In genomic region chr9:34045903-34046302, GRCh38 we compare ENCODE assay signal across 21 cellular contexts. TPM values are rescaled to one million over a fixed set of nuclear protein-coding genes. Genes with fewer than 3 reads are reported as not detected.
DNase-seq lines count a peak whose midpoint lies in the region; ATAC-seq and TF ChIP-seq lines count a peak whose summit lies in the region.
"Had no signal": no experiment of that assay in that cellular context is flagged by ENCODE, and none has a peak within 500 bp of the region (broad histone marks: within the 10 kb centered on the region; RNA-seq: fewer than 3 reads in every experiment).

No MANE protein-coding gene starts in this region.

- H3K27ac ChIP-seq in Panc1 (ENCODE audit: low read length) (peak overlapping the region; percentile 49; the same call in 1 of the 2 replicates), fibroblast of lung (ENCODE audit: insufficient read depth, low read length) (no peak overlapping the region), H9 (ENCODE audit: insufficient read length, low read depth, low read length) (no peak overlapping the region)
- H3K27ac ChIP-seq: coronary artery, tibial artery had no signal

- H3K36me3 Mint-ChIP-seq in activated naive CD4-positive, alpha-beta T cell treated with anti-CD3 and anti-CD28 coated beads, Interleukin-2, amount 50 U/mL, for 24 hours: no peaks in the 10 kb centered on the region
- peaks cover 15 to 22% of the 10 kb centered on the region in 2 donors for H3K36me3 Mint-ChIP-seq in activated naive CD4-positive, alpha-beta T cell treated with anti-CD3 and anti-CD28 coated beads, Interleukin-2, amount 50 U/mL, for 72 hours
- peaks cover 69% of the 10 kb centered on the region for H3K36me3 Mint-ChIP-seq in stimulated activated effector memory CD8-positive, alpha-beta T cell treated with anti-CD3 and anti-CD28 coated beads, Interleukin-12 subunit alpha, Interleukin-12 subunit beta, amount 100 ng/mL, for 72 hours
- H3K36me3 Mint-ChIP-seq in H9 (ENCODE audit: insufficient read depth in 1 of 3, low read depth in 3 of 3): peaks cover 12 to 28% (median 20%) of the 10 kb centered on the region in 3 experiments

- no peak overlapping the region for H4K5ac ChIP-seq in H9 (ENCODE audit: insufficient read length, low read depth, low read length)

- H3K79me2 ChIP-seq in fibroblast of lung (ENCODE audit: control insufficient read depth, insufficient read depth, low read length): peaks cover 68% of the 10 kb centered on the region
- peaks cover 50% of the 10 kb centered on the region; the same call in 1 of the 2 replicates for H3K79me2 ChIP-seq in H9 (ENCODE audit: insufficient read depth, low read length)

- no peak overlapping the region for H4K91ac ChIP-seq in H9 (ENCODE audit: insufficient read length, low read depth, low read length)

- no peak overlapping the region for H2AFZ ChIP-seq in fibroblast of lung (ENCODE audit: low read length)
- H2AFZ ChIP-seq in H9 (ENCODE audit: low read length): no peak overlapping the region

- H3K9me3 ChIP-seq in Panc1 (ENCODE audit: control insufficient read depth, insufficient read depth, low read depth, low read length): no peaks in the 10 kb centered on the region
- no peaks in the 10 kb centered on the region for H3K9me3 ChIP-seq in fibroblast of lung (ENCODE audit: control insufficient read depth, insufficient read depth, low read depth, low read length)
- no peaks in the 10 kb centered on the region for H3K9me3 ChIP-seq in H9 (ENCODE audit: control insufficient read depth, low read depth, low read length)
- H3K9me3 ChIP-seq: tibial artery had no signal

- CTCF ChIA-PET in Panc1 (lab: Charles Lee): interaction anchor here (0.6 to 1.2 kb wide), 2 partner anchors 36 to 122 kb away, joined by 3 to 10 read pairs; no protein-coding TSS in a partner anchor

- no peak overlapping the region for H2BK15ac ChIP-seq in H9 (ENCODE audit: low read depth, low read length)

- H2BK20ac ChIP-seq in H9 (ENCODE audit: low read depth, low read length, poor library complexity, severe bottlenecking): no peak overlapping the region

- intact Hi-C loops in Panc1 (cut with micrococcal nuclease; ENCODE audit: unreplicated experiment): no loop called here

- TF ChIP-seq CTCF in Panc1 (IDR thresholded peaks at IDR 0.05) (no peak), fibroblast of lung (conservative IDR thresholded peaks at IDR 0.05 in 1 of 2, IDR thresholded peaks at IDR 0.05 in 1 of 2; ENCODE audit: low read depth in 1 of 2, low read length in 2 of 2) (no peak), H9 (conservative IDR thresholded peaks at IDR 0.05) (no peak)

- H3K23ac ChIP-seq in H9 (ENCODE audit: insufficient read length, low read depth, low read length): no peak overlapping the region

- no peak overlapping the region for H3K14ac ChIP-seq in H9 (ENCODE audit: insufficient read depth, low read length)

- H3K27me3 ChIP-seq in Panc1 (ENCODE audit: control insufficient read depth, insufficient read depth, low read length) (no peaks in the 10 kb centered on the region), fibroblast of lung (ENCODE audit: control insufficient read depth, insufficient read depth, low read length) (no peaks in the 10 kb centered on the region), H9 (ENCODE audit: insufficient read depth, low read length) (no peaks in the 10 kb centered on the region)
- H3K27me3 ChIP-seq: tibial artery had no signal

- no peak for DNase-seq in activated naive CD4-positive, alpha-beta T cell treated with anti-CD3 and anti-CD28 coated beads, Interleukin-2, amount 50 U/mL, for 72 hours (ENCODE audit: low spot score in 2 of 2)
- DNase-seq in Panc1 (ENCODE audit: low read depth, low spot score): no peak
- no peak for DNase-seq in fibroblast of lung (ENCODE audit: low read depth in 2 of 2)
- no peak for DNase-seq in stimulated activated effector memory CD8-positive, alpha-beta T cell treated with anti-CD3 and anti-CD28 coated beads, Interleukin-12 subunit alpha, Interleukin-12 subunit beta, amount 100 ng/mL, for 72 hours (ENCODE audit: low spot score in 2 of 2)
- DNase-seq in DMS153 treated with DMSO at 0.1 percent for 48 hours (lab: John Stamatoyannopoulos, UW; ENCODE audit: unreplicated experiment): no peak
- DNase-seq in H9: no peak
- DNase-seq in foreskin melanocyte: no peak
- DNase-seq: activated CD4-positive, alpha-beta T cell treated with anti-CD3 and anti-CD28 coated beads for 36 hours; activated T-cell treated with anti-CD3 and anti-CD28 coated beads for 4 hours; erythroblast; hippocampal formation; left colon; naive B cell; NCI-H2081 treated with DMSO at 0.1 percent for 48 hours; retina; SHP77 treated with DMSO at 0.1 percent for 48 hours; stimulated activated CD4-positive, alpha-beta T cell treated with anti-CD3 and anti-CD28 coated beads, Interleukin-1b, Interleukin-23, amount 100 ng/mL, for 48 hours; T1000; tibial artery had no signal

- peaks cover 4% of the 10 kb centered on the region for H3K23me2 ChIP-seq in H9 (ENCODE audit: insufficient read length, low read depth, low read length, poor library complexity, severe bottlenecking)

- H3K4me3 ChIP-seq in Panc1 (ENCODE audit: low read depth in 2 of 2, low read length in 2 of 2) (peak overlapping the region; percentile 33 to 84), fibroblast of lung (replicated peaks in 1 of 4; ENCODE audit: control extremely low read depth in 1 of 4, insufficient read depth in 1 of 4, low read depth in 3 of 4, low read length in 4 of 4) (no peak overlapping the region)
- H3K4me3 ChIP-seq: coronary artery, tibial artery had no signal

- H3K4me3 Mint-ChIP-seq in activated naive CD4-positive, alpha-beta T cell treated with anti-CD3 and anti-CD28 coated beads, Interleukin-2, amount 50 U/mL, for 24 hours: peak overlapping the region; percentile 45
- H3K4me3 Mint-ChIP-seq in stimulated activated effector memory CD8-positive, alpha-beta T cell treated with anti-CD3 and anti-CD28 coated beads, Interleukin-12 subunit alpha, Interleukin-12 subunit beta, amount 100 ng/mL, for 72 hours: peak overlapping the region; percentile 92
- peak overlapping the region in 1 of 2 experiments; percentile 21; a peak in 2 of 5 replicates for H3K4me3 Mint-ChIP-seq in H9

- H2BK12ac ChIP-seq in H9 (ENCODE audit: insufficient read length, low read depth, low read length): no peak overlapping the region

- POLR2A ChIA-PET in Panc1 (lab: Charles Lee): interaction anchor here (0.6 kb wide), 1 partner anchor 51 kb away, joined by 3 read pairs; no protein-coding TSS in a partner anchor

- H3K4me1 ChIP-seq in Panc1 (ENCODE audit: control insufficient read depth, insufficient read depth, low read length): peaks cover 24% of the 10 kb centered on the region
- peaks cover 4% of the 10 kb centered on the region for H3K4me1 ChIP-seq in fibroblast of lung (ENCODE audit: control insufficient read depth, extremely low read depth, insufficient read depth, low read length)
- 0 out of 2 replicates have a peak, but pooled peaks cover 5% of the 10 kb centered on the region for H3K4me1 ChIP-seq in H9 (ENCODE audit: insufficient read depth, low read length)

- in situ Hi-C loops in Panc1 (cut with HindIII; ENCODE audit: low pct_unique_long_range_greater_than_20kb, low sequenced_read_pairs): no loop called here

- ATAC-seq in activated naive CD4-positive, alpha-beta T cell treated with anti-CD3 and anti-CD28 coated beads, Interleukin-2, amount 50 U/mL, for 72 hours: no peak
- ATAC-seq in Panc1: no peak
- ATAC-seq in stimulated activated effector memory CD8-positive, alpha-beta T cell treated with anti-CD3 and anti-CD28 coated beads, Interleukin-12 subunit alpha, Interleukin-12 subunit beta, amount 100 ng/mL, for 72 hours: no peak
- ATAC-seq: activated CD4-positive, alpha-beta T cell treated with anti-CD3 and anti-CD28 coated beads for 36 hours; left colon had no signal

- 100% methylated on average over 1 of the region's 3 CpGs for WGBS in H9 (ENCODE audit: extremely low coverage, insufficient read length, low lambda C conversion rate)

- H2AK5ac ChIP-seq in H9 (ENCODE audit: insufficient read length, low read length): no peak overlapping the region

- no peak overlapping the region for H3K27ac Mint-ChIP-seq in activated naive CD4-positive, alpha-beta T cell treated with anti-CD3 and anti-CD28 coated beads, Interleukin-2, amount 50 U/mL, for 24 hours
- H3K27ac Mint-ChIP-seq in activated naive CD4-positive, alpha-beta T cell treated with anti-CD3 and anti-CD28 coated beads, Interleukin-2, amount 50 U/mL, for 72 hours: no peak overlapping the region
- no peak overlapping the region for H3K27ac Mint-ChIP-seq in stimulated activated effector memory CD8-positive, alpha-beta T cell treated with anti-CD3 and anti-CD28 coated beads, Interleukin-12 subunit alpha, Interleukin-12 subunit beta, amount 100 ng/mL, for 72 hours
- H3K27ac Mint-ChIP-seq in H9: 0 out of 7 replicates have a peak overlapping the region, but pooled peaks of 1 of the 3 experiments have one; percentile 4
- H3K27ac Mint-ChIP-seq: activated CD4-positive, alpha-beta T cell treated with anti-CD3 and anti-CD28 coated beads for 36 hours had no signal

- H3K4ac ChIP-seq in H9 (ENCODE audit: low read depth, low read length): no peak overlapping the region

- H3K36me3 ChIP-seq in Panc1 (ENCODE audit: control insufficient read depth, insufficient read depth, low read length): peaks cover 9% of the 10 kb centered on the region; the same call in 1 of the 2 replicates
- H3K36me3 ChIP-seq in fibroblast of lung (ENCODE audit: control insufficient read depth, insufficient read depth, low read length): no peaks in the 10 kb centered on the region

- no peak overlapping the region for H2BK120ac ChIP-seq in H9 (ENCODE audit: low read depth, low read length, poor library complexity, severe bottlenecking)

- H3K9ac ChIP-seq in fibroblast of lung (ENCODE audit: insufficient read depth, low read length): no peak overlapping the region
- no peak overlapping the region for H3K9ac ChIP-seq in H9 (ENCODE audit: extremely low read depth, insufficient read length, low read length)

- BruUV-seq in Panc1 (replicated peaks; lab: Mats Ljungman, UMichigan): no TSS peak

- peaks cover 19% of the 10 kb centered on the region for H3K4me1 Mint-ChIP-seq in activated naive CD4-positive, alpha-beta T cell treated with anti-CD3 and anti-CD28 coated beads, Interleukin-2, amount 50 U/mL, for 24 hours
- peaks cover 34% of the 10 kb centered on the region for H3K4me1 Mint-ChIP-seq in stimulated activated effector memory CD8-positive, alpha-beta T cell treated with anti-CD3 and anti-CD28 coated beads, Interleukin-12 subunit alpha, Interleukin-12 subunit beta, amount 100 ng/mL, for 72 hours
- peaks cover 28 to 34% of the 10 kb centered on the region in 2 experiments for H3K4me1 Mint-ChIP-seq in H9

- H3K56ac ChIP-seq in H9 (ENCODE audit: insufficient read length, low read depth, low read length): no peak overlapping the region

- no peaks in the 10 kb centered on the region for H3K9me3 Mint-ChIP-seq in activated naive CD4-positive, alpha-beta T cell treated with anti-CD3 and anti-CD28 coated beads, Interleukin-2, amount 50 U/mL, for 24 hours
- no peaks in the 10 kb centered on the region for H3K9me3 Mint-ChIP-seq in activated naive CD4-positive, alpha-beta T cell treated with anti-CD3 and anti-CD28 coated beads, Interleukin-2, amount 50 U/mL, for 72 hours
- H3K9me3 Mint-ChIP-seq in stimulated activated effector memory CD8-positive, alpha-beta T cell treated with anti-CD3 and anti-CD28 coated beads, Interleukin-12 subunit alpha, Interleukin-12 subunit beta, amount 100 ng/mL, for 72 hours: no peaks in the 10 kb centered on the region
- H3K9me3 Mint-ChIP-seq in H9: peaks cover 0 to under 1% of the 10 kb centered on the region in 2 experiments; a peak in 4 of 5 replicates
- H3K9me3 Mint-ChIP-seq: naive B cell had no signal

- no peaks in the 10 kb centered on the region for H4K20me1 ChIP-seq in fibroblast of lung (ENCODE audit: control insufficient read depth, extremely low read depth, insufficient read depth, low read length)
- H4K20me1 ChIP-seq in H9 (ENCODE audit: control insufficient read depth, insufficient read depth, insufficient read length): no peaks in the 10 kb centered on the region

- H3K4me2 ChIP-seq in fibroblast of lung (ENCODE audit: extremely low read depth, insufficient read depth, low read length) (peak overlapping the region; percentile 15), H9 (ENCODE audit: insufficient read depth, insufficient read length, low read length) (no peak overlapping the region)

- H3K18ac ChIP-seq in H9 (ENCODE audit: insufficient read length, low read depth, low read length): no peak overlapping the region

- H3K79me1 ChIP-seq in H9 (ENCODE audit: insufficient read depth, low read depth, low read length, poor library complexity, severe bottlenecking): peaks cover 13% of the 10 kb centered on the region

- no peak overlapping the region for H4K8ac ChIP-seq in H9 (replicated peaks; ENCODE audit: insufficient read length, low read depth, low read length)

- no peak overlapping the region for H2BK5ac ChIP-seq in H9 (ENCODE audit: insufficient read length, low read length)

- no peaks in the 10 kb centered on the region for H3K27me3 Mint-ChIP-seq in activated naive CD4-positive, alpha-beta T cell treated with anti-CD3 and anti-CD28 coated beads, Interleukin-2, amount 50 U/mL, for 24 hours
- no peaks in the 10 kb centered on the region for H3K27me3 Mint-ChIP-seq in H9 (ENCODE audit: low read depth)
- H3K27me3 Mint-ChIP-seq: activated CD4-positive, alpha-beta T cell treated with anti-CD3 and anti-CD28 coated beads for 36 hours had no signal

- H3T11ph ChIP-seq in H9 (ENCODE audit: low read length): no peak overlapping the region

RNA-seq across cellular contexts. Expression of gene UBAP2, which starts 2.8 kb away (rescaled TPM):
- 10 to 100 TPM; 48.2 to 50.3 TPM for total RNA-seq in activated naive CD4-positive, alpha-beta T cell treated with anti-CD3 and anti-CD28 coated beads, Interleukin-2, amount 50 U/mL, for 72 hours
- total RNA-seq in Panc1 (2021; ENCODE audit: unreplicated experiment) (94.6 TPM), fibroblast of lung (19.5 and 20.6 TPM in 2 replicates), H9 (2021) (60.8 and 61.1 TPM in 2 replicates)
- polyA plus RNA-seq in Panc1 (2012; ENCODE audit: insufficient read length): 73.3 TPM
- polyA plus RNA-seq in fibroblast of lung: 10.2 and 15.9 TPM in 2 replicates
- 17.1 and 21.7 TPM in 2 replicates for polyA plus RNA-seq in fibroblast of lung (2012)
- polyA minus RNA-seq in fibroblast of lung (ENCODE audit: low replicate concordance): 42.3 and 52.3 TPM in 2 replicates

Comparison
In these comparisons a context has a peak if more than half of its experiments do, and no peak if none do; other contexts are left out.
1. H3K4me3 ChIP-seq: peak in Panc1 (2 of 2); none in fibroblast of lung (0 of 4).